ENCODE assay signal across 21 cellular contexts in genomic region chr2:33307659-33308311, GRCh38.
A peak's percentile ranks its signal among the peaks of the same experiment; 100 is the strongest.
DNase-seq lines count a peak whose midpoint lies in the region; ATAC-seq and TF ChIP-seq lines count a peak whose summit lies in the region.
"Had no signal": no experiment of that assay in that cellular context is flagged by ENCODE, and none has a peak within 500 bp of the region (broad histone marks: within the 10 kb centered on the region; RNA-seq: fewer than 3 reads in every experiment).

No MANE protein-coding gene starts in this region.

- H3K9me3 Mint-ChIP-seq in MCF 10A (ENCODE audit: unreplicated experiment): no peaks in the 10 kb centered on the region
- H3K9me3 Mint-ChIP-seq: CD8-positive, alpha-beta memory T cell had no signal

- no peak for TF ChIP-seq CTCF in breast epithelium (IDR thresholded peaks at IDR 0.05)
- no peak for TF ChIP-seq CTCF in MCF 10A (IDR thresholded peaks at IDR 0.05; ENCODE audit: unreplicated experiment)
- no peak for TF ChIP-seq CTCF in ascending aorta (IDR thresholded peaks at IDR 0.05)
- TF ChIP-seq CTCF in tibial artery (IDR thresholded peaks at IDR 0.05): no peak

- no peaks in the 10 kb centered on the region for H3K4me1 ChIP-seq in breast epithelium
- H3K4me1 ChIP-seq in ascending aorta: peaks cover 0 to 35% of the 10 kb centered on the region in 2 donors
- peaks cover 0 to 37% (median 6%) of the 10 kb centered on the region in 4 donors for H3K4me1 ChIP-seq in tibial artery

- CTCF ChIA-PET in MCF 10A (lab: Yijun Ruan, JAX): interaction anchor here (0.6 kb wide), 1 partner anchor 8 kb away, joined by 4 read pairs; no protein-coding TSS in a partner anchor

- H3K9me3 ChIP-seq in breast epithelium: no peaks in the 10 kb centered on the region
- no peaks in the 10 kb centered on the region for H3K9me3 ChIP-seq in ascending aorta
- no peaks in the 10 kb centered on the region for H3K9me3 ChIP-seq in tibial artery

- H3K4me1 Mint-ChIP-seq in MCF 10A (ENCODE audit: insufficient read depth, unreplicated experiment): no peaks in the 10 kb centered on the region
- H3K4me1 Mint-ChIP-seq: CD8-positive, alpha-beta memory T cell had no signal

- H3K36me3 ChIP-seq in breast epithelium: no peaks in the 10 kb centered on the region
- peaks cover 30 to 50% of the 10 kb centered on the region in 2 donors for H3K36me3 ChIP-seq in ascending aorta
- H3K36me3 ChIP-seq in tibial artery: peaks cover 35 to 65% (median 57%) of the 10 kb centered on the region in 3 donors

- ATAC-seq in left ventricle myocardium superior (peak; percentile 44), GM21381 (IDR thresholded peaks at IDR 0.05; ENCODE audit: unreplicated experiment) (no peak)

- no peaks in the 10 kb centered on the region for H3K27me3 ChIP-seq in breast epithelium
- no peaks in the 10 kb centered on the region for H3K27me3 ChIP-seq in ascending aorta
- H3K27me3 ChIP-seq in tibial artery: no peaks in the 10 kb centered on the region

- no peaks in the 10 kb centered on the region for H3K27me3 Mint-ChIP-seq in MCF 10A (ENCODE audit: insufficient read depth, unreplicated experiment)

- H3K4me3 ChIP-seq in breast epithelium: no peak overlapping the region
- H3K4me3 ChIP-seq in ascending aorta: no peak overlapping the region
- H3K4me3 ChIP-seq in tibial artery: no peak overlapping the region
- H3K4me3 ChIP-seq: SK-N-MC had no signal

- peaks cover 56% of the 10 kb centered on the region for H3K36me3 Mint-ChIP-seq in MCF 10A (ENCODE audit: insufficient read depth, unreplicated experiment)
- H3K36me3 Mint-ChIP-seq: CD8-positive, alpha-beta memory T cell had no signal

- TF ChIP-seq POLR2A in breast epithelium (IDR thresholded peaks at IDR 0.05): no peak

- DNase-seq in breast epithelium (ENCODE audit: low spot score in 2 of 2) (no peak), MCF 10A (ENCODE audit: unreplicated experiment) (no peak), ascending aorta (ENCODE audit: low spot score in 2 of 2) (no peak), left ventricle myocardium superior (no peak), tibial artery (no peak), iPS-NIHi7 (ENCODE audit: extremely low spot score) (no peak)
- DNase-seq in stimulated activated CD8-positive, alpha-beta memory T cell treated with anti-CD3 and anti-CD28 coated beads, Interleukin-4, amount 100 ng/mL, for 48 hours: no peak
- DNase-seq: CD8-positive, alpha-beta memory T cell; EL; GF-D8; Kasumi-1; MM.1S; NCI-H1048; NCI-H1417 treated with DMSO at 0.1 percent for 48 hours; NCI-H1930; NCI-H526; OCI-M1; SHP77 had no signal

- intact Hi-C loops in breast epithelium (cut with DNase I; ENCODE audit: low total_unique reads) (no loop called here), MCF 10A (cut with micrococcal nuclease) (no loop called here), ascending aorta (cut with DNase I) (no loop called here), left ventricle myocardium superior (cut with micrococcal nuclease) (no loop called here), tibial artery (cut with DNase I; ENCODE audit: low total_unique reads) (no loop called here)

- H3K27ac ChIP-seq in breast epithelium (peak overlapping the region; percentile 2 to 30), ascending aorta (peak overlapping the region; percentile 67 to 75), tibial artery (peak overlapping the region; percentile 44 to 45)
- H3K27ac ChIP-seq: C4-2B, SK-N-MC had no signal

- no TSS peak for BruUV-seq in MCF 10A (replicated peaks; lab: Mats Ljungman, UMichigan)

- POLR2A ChIA-PET in MCF 10A (lab: Yijun Ruan, JAX): interaction anchor here (1.2 kb wide), 1 partner anchor 11 kb away, joined by 5 read pairs; no protein-coding TSS in a partner anchor

- H3K27ac Mint-ChIP-seq in MCF 10A (ENCODE audit: low read depth, unreplicated experiment): no peak overlapping the region
- H3K27ac Mint-ChIP-seq: CD8-positive, alpha-beta memory T cell had no signal

- H3K4me3 Mint-ChIP-seq in MCF 10A (ENCODE audit: unreplicated experiment): no peak overlapping the region
- H3K4me3 Mint-ChIP-seq: CD8-positive, alpha-beta memory T cell had no signal

Comparison
In these comparisons a context has a peak if more than half of its experiments do, and no peak if none do; other contexts are left out.
1. H3K27ac ChIP-seq: peak in every context shown above with its lines; median percentile 71 in ascending aorta; 44 in tibial artery; 16 in breast epithelium.